ENCODE assay signal across 30 cellular contexts in the genomic region with DNA sequence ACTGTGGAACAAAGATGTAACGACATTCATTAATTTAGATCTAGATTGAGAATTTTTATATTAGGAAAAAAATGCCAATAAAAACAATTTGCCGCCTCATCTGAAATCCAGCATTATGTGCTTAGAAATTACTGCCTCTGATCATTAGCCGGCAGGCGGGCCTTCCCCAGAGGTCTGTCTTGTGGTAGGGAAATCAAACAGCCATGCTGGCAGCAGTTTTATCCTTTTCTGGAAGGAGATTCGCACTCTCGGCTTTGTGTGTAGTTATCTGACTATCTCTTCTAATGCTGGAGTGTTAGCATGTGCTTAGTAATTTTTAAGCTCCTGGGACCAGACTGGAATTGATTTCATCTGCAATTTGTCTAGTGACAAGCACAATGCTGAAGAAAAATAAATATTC.
"Had no signal": no experiment of that assay in that cellular context is flagged by ENCODE, and none has a peak within 500 bp of the region (broad histone marks: within the 10 kb centered on the region; RNA-seq: fewer than 3 reads in every experiment).

No MANE protein-coding gene starts in this region.

- ATAC-seq: activated naive CD8-positive, alpha-beta T cell treated with anti-CD3 and anti-CD28 coated beads, Interleukin-2, amount 50 U/mL, for 24 hours; activated T-cell treated with anti-CD3 and anti-CD28 coated beads, Interleukin-2, amount 50 U/mL, for 4 hours; left ventricle myocardium superior; naive thymus-derived CD4-positive, alpha-beta T cell; right cardiac atrium; WTC11 had no signal

- H3K27ac Mint-ChIP-seq: activated CD4-positive, alpha-beta memory T cell treated with anti-CD3 and anti-CD28 coated beads, Interleukin-2, amount 10 ng/mL, durations not matched to agents 7 days and 5 days; activated CD4-positive, alpha-beta T cell treated with anti-CD3 and anti-CD28 coated beads, Interleukin-2, amount 10 ng/mL, durations not matched to agents 7 days and 5 days; activated naive CD4-positive, alpha-beta T cell treated with anti-CD3 and anti-CD28 coated beads, Interleukin-2, amount 50 U/mL, for 24 hours; activated naive CD8-positive, alpha-beta T cell treated with anti-CD3 and anti-CD28 coated beads, Interleukin-2, amount 50 U/mL, for 24 hours; activated T-helper 2 cell treated with anti-CD3 and anti-CD28 coated beads, Interferon-gamma antibody, Interleukin-2, Interleukin-4, amounts not matched to agents 10 μg/mL and 5 μg/mL and 100 μg/mL, durations not matched to agents 14 hours and 24 hours and 36 hours; stimulated activated naive CD8-positive, alpha-beta T cell treated with anti-CD3 and anti-CD28 coated beads, Interleukin-15, Interleukin-2, amounts not matched to agents 100 ng/mL and 50 ng/mL, for 24 hours; T-helper 1 cell treated with Interleukin-12 subunit alpha and Interleukin-12 subunit beta and Interleukin-4 antibody, amounts not matched to agents 30 μg/mL and 1 μg/mL, for 36 hours had no signal

- H3K36me3 Mint-ChIP-seq: activated naive CD4-positive, alpha-beta T cell treated with anti-CD3 and anti-CD28 coated beads, Interleukin-2, amount 50 U/mL, for 24 hours; naive thymus-derived CD4-positive, alpha-beta T cell; neural progenitor cell; WTC11 had no signal

- H3K9me3 Mint-ChIP-seq: activated CD4-positive, alpha-beta memory T cell treated with anti-CD3 and anti-CD28 coated beads, Interleukin-2, amount 10 ng/mL, durations not matched to agents 7 days and 5 days; activated CD4-positive, alpha-beta T cell treated with anti-CD3 and anti-CD28 coated beads, Interleukin-2, amount 10 ng/mL, durations not matched to agents 7 days and 5 days; activated naive CD4-positive, alpha-beta T cell treated with anti-CD3 and anti-CD28 coated beads, Interleukin-2, amount 50 U/mL, for 24 hours; activated T-cell treated with anti-CD3 and anti-CD28 coated beads, Interleukin-2, amount 50 U/mL, for 4 hours; activated T-helper 2 cell treated with anti-CD3 and anti-CD28 coated beads, Interferon-gamma antibody, Interleukin-2, Interleukin-4, amounts not matched to agents 10 μg/mL and 5 μg/mL and 100 μg/mL, durations not matched to agents 14 hours and 24 hours and 36 hours; neural progenitor cell; stimulated activated naive CD8-positive, alpha-beta T cell treated with anti-CD3 and anti-CD28 coated beads, Interleukin-15, Interleukin-2, amounts not matched to agents 100 ng/mL and 50 ng/mL, for 24 hours; T-helper 1 cell treated with Interleukin-12 subunit alpha and Interleukin-12 subunit beta and Interleukin-4 antibody, amounts not matched to agents 30 μg/mL and 1 μg/mL, for 36 hours; type B pancreatic cell had no signal

- H3K4me1 Mint-ChIP-seq: activated CD4-positive, alpha-beta memory T cell treated with anti-CD3 and anti-CD28 coated beads, Interleukin-2, amount 10 ng/mL, durations not matched to agents 7 days and 5 days; activated naive CD4-positive, alpha-beta T cell treated with anti-CD3 and anti-CD28 coated beads, Interleukin-2, amount 50 U/mL, for 24 hours had no signal

- H3K27me3 ChIP-seq: esophagus muscularis mucosa, neural progenitor cell, vagina had no signal

- H3K36me3 ChIP-seq: esophagus muscularis mucosa, neural progenitor cell, thoracic aorta, vagina had no signal

- H3K4me3 Mint-ChIP-seq: activated CD4-positive, alpha-beta memory T cell treated with anti-CD3 and anti-CD28 coated beads, Interleukin-2, amount 10 ng/mL, durations not matched to agents 7 days and 5 days; activated CD4-positive, alpha-beta T cell treated with anti-CD3 and anti-CD28 coated beads, Interleukin-2, amount 10 ng/mL, durations not matched to agents 7 days and 5 days; activated naive CD4-positive, alpha-beta T cell treated with anti-CD3 and anti-CD28 coated beads, Interleukin-2, amount 50 U/mL, for 24 hours; activated naive CD8-positive, alpha-beta T cell treated with anti-CD3 and anti-CD28 coated beads, Interleukin-2, amount 50 U/mL, for 24 hours; activated T-cell treated with anti-CD3 and anti-CD28 coated beads, Interleukin-2, amount 50 U/mL, for 4 hours; naive thymus-derived CD4-positive, alpha-beta T cell; neural progenitor cell; stimulated activated naive CD8-positive, alpha-beta T cell treated with anti-CD3 and anti-CD28 coated beads, Interleukin-15, Interleukin-2, amounts not matched to agents 100 ng/mL and 50 ng/mL, for 24 hours; T-helper 1 cell treated with Interleukin-12 subunit alpha and Interleukin-12 subunit beta and Interleukin-4 antibody, amounts not matched to agents 30 μg/mL and 1 μg/mL, for 36 hours; type B pancreatic cell; WTC11 had no signal

- H3K27me3 Mint-ChIP-seq: activated CD4-positive, alpha-beta memory T cell treated with anti-CD3 and anti-CD28 coated beads, Interleukin-2, amount 10 ng/mL, durations not matched to agents 7 days and 5 days; activated naive CD8-positive, alpha-beta T cell treated with anti-CD3 and anti-CD28 coated beads, Interleukin-2, amount 50 U/mL, for 24 hours; stimulated activated naive CD8-positive, alpha-beta T cell treated with anti-CD3 and anti-CD28 coated beads, Interleukin-15, Interleukin-2, amounts not matched to agents 100 ng/mL and 50 ng/mL, for 24 hours; type B pancreatic cell had no signal

- H3K4me3 ChIP-seq: esophagus muscularis mucosa, neural progenitor cell, thoracic aorta, vagina had no signal

- DNase-seq: activated CD4-positive, alpha-beta memory T cell treated with anti-CD3 and anti-CD28 coated beads, Interleukin-2, amount 10 ng/mL, durations not matched to agents 7 days and 5 days; activated CD4-positive, alpha-beta T cell treated with anti-CD3 and anti-CD28 coated beads for 1 hour; activated CD4-positive, alpha-beta T cell treated with anti-CD3 and anti-CD28 coated beads, Interleukin-2, amount 10 ng/mL, durations not matched to agents 7 days and 5 days; activated naive CD8-positive, alpha-beta T cell treated with anti-CD3 and anti-CD28 coated beads, Interleukin-2, amount 50 U/mL, for 24 hours; activated T-cell treated with anti-CD3 and anti-CD28 coated beads, Interleukin-2, amount 50 U/mL, for 4 hours; amygdala; dermis blood vessel endothelial cell; effector CD4-positive, alpha-beta T cell; glutamatergic neuron; islet precursor cell; left ventricle myocardium superior; mammary epithelial cell; midbrain; naive thymus-derived CD4-positive, alpha-beta T cell; occipital lobe; stimulated activated CD4-positive, alpha-beta T cell treated with anti-CD3 and anti-CD28 coated beads, Interleukin-12 subunit alpha, Interleukin-12 subunit beta, amount 100 ng/mL, for 4 hours; stimulated activated CD4-positive, alpha-beta T cell treated with anti-CD3 and anti-CD28 coated beads, Interleukin-4, amount 100 ng/mL, for 1 hour; SW 1271; T1000 had no signal

- H3K9me3 ChIP-seq: esophagus muscularis mucosa, thoracic aorta, vagina had no signal

- H3K27ac ChIP-seq: esophagus muscularis mucosa, neural progenitor cell, thoracic aorta, vagina had no signal
